14 cellular contexts compared by ENCODE assay signal in the genomic region with DNA sequence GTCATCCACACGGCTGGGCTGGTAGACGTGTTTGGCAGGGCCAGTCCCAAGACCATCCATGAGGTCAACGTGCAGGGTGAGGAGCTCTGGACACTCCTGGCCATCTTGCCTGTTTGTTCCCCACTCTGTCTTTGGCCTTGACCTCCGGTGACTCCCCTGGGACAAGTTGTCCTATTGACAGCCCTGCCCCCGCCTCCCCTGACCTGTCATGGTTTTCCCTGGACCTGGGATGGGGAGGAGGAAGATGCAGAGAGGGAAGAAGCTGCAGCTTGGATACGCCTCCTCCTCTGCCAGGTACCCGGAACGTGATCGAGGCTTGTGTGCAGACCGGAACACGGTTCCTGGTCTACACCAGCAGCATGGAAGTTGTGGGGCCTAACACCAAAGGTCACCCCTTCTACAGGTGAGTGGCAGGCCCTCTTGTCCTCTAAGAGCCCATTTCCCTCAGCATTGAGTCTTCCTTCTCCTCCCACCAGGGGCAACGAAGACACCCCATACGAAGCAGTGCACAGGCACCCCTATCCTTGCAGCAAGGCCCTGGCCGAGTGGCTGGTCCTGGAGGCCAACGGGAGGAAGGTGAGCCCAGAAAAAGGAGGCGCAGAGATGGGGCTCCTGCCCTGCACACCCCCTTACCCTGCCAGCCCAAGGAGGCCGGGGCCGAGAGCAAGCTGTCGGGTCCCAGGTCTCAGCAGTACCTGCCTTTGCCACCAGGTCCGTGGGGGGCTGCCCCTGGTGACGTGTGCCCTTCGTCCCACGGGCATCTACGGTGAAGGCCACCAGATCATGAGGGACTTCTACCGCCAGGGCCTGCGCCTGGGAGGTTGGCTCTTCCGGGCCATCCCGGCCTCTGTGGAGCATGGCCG. TPM values are rescaled to one million over a fixed set of nuclear protein-coding genes. Genes with fewer than 3 reads are reported as not detected.
DNase-seq lines count a peak whose midpoint lies in the region; ATAC-seq and TF ChIP-seq lines count a peak whose summit lies in the region.
"Had no signal": no experiment of that assay in that cellular context is flagged by ENCODE, and none has a peak within 500 bp of the region (broad histone marks: within the 10 kb centered on the region; RNA-seq: fewer than 3 reads in every experiment).

No MANE protein-coding gene starts in this region.

- H3K27me3 Mint-ChIP-seq in HFFc6 (ENCODE audit: insufficient read depth), result peaks cover 17% of the 10 kb centered on the region
- H3K27me3 Mint-ChIP-seq: naive thymus-derived CD4-positive, alpha-beta T cell had no signal

- peak overlapping the region; percentile 61; the same call in 1 of the 2 replicates for H3K27ac Mint-ChIP-seq in HFFc6
- H3K27ac Mint-ChIP-seq: activated T-cell treated with anti-CD3 and anti-CD28 coated beads, Interleukin-2, amount 50 U/mL, for 72 hours; naive thymus-derived CD4-positive, alpha-beta T cell had no signal

- H4K8ac ChIP-seq in neuronal stem cell (ENCODE audit: low read depth, low read length), result peak overlapping the region; percentile 43

- peak overlapping the region in 1 of 2 donors; percentile 61 for H3K4me3 ChIP-seq in duodenal mucosa (ENCODE audit: low read depth in 1 of 2, low read length in 2 of 2)
- H3K4me3 ChIP-seq in neuronal stem cell (ENCODE audit: low read length in 2 of 2), result no peak overlapping the region
- H3K4me3 ChIP-seq in colonic mucosa, result no peak overlapping the region
- H3K4me3 ChIP-seq in effector memory CD4-positive, alpha-beta T cell (ENCODE audit: insufficient read depth, low read depth, low read length, poor library complexity, severe bottlenecking), result no peak overlapping the region

- no peak overlapping the region for H2BK120ac ChIP-seq in neuronal stem cell (ENCODE audit: low read depth, low read length)

- H3K4me2 ChIP-seq in neuronal stem cell (ENCODE audit: insufficient read depth, low read length, poor library complexity, severe bottlenecking), result peak overlapping the region; percentile 18

- peak overlapping the region; percentile 50 for H3K18ac ChIP-seq in neuronal stem cell (ENCODE audit: low read length)

- H2BK12ac ChIP-seq in neuronal stem cell (ENCODE audit: low read length), result peak overlapping the region; percentile 58

- H3K23ac ChIP-seq in neuronal stem cell (ENCODE audit: low read depth, low read length, poor library complexity), result peak overlapping the region; percentile 56

- no peak for DNase-seq in HFFc6
- no peak for DNase-seq in neuronal stem cell (ENCODE audit: low spot score)
- DNase-seq in colonic mucosa, result no peak
- DNase-seq in effector memory CD4-positive, alpha-beta T cell, result no peak
- DNase-seq: activated CD4-positive, alpha-beta T cell treated with anti-CD3 and anti-CD28 coated beads for 4 hours; activated T-cell treated with anti-CD3 and anti-CD28 coated beads, Interleukin-2, amount 50 U/mL, for 72 hours; MV-4-11; naive thymus-derived CD4-positive, alpha-beta T cell; stimulated activated CD4-positive, alpha-beta T cell treated with anti-CD3 and anti-CD28 coated beads, Interleukin-1b, Interleukin-23, amount 100 ng/mL, for 48 hours; stimulated activated CD8-positive, alpha-beta memory T cell treated with anti-CD3 and anti-CD28 coated beads, Interleukin-4, amount 100 ng/mL, for 48 hours had no signal

- H3K9ac ChIP-seq in duodenal mucosa (ENCODE audit: low read depth in 1 of 2, low read length in 2 of 2) (peak overlapping the region; percentile 51 to 68), neuronal stem cell (ENCODE audit: low read depth, low read length, poor library complexity) (no peak overlapping the region), colonic mucosa (ENCODE audit: low read depth in 2 of 2, low read length in 2 of 2) (peak overlapping the region in 1 of 2 donors; percentile 76)

- no peak overlapping the region for H3K4ac ChIP-seq in neuronal stem cell (ENCODE audit: low read length)

- intact Hi-C loops in colonic mucosa (cut with DNase I), result loop anchor here (5.0 to 10.0 kb wide), 3 partner anchors 158 to 881 kb away; no protein-coding TSS in a partner anchor

- H3K36me3 ChIP-seq in duodenal mucosa (ENCODE audit: control insufficient read depth in 1 of 2, insufficient read depth in 2 of 2, low read length in 2 of 2) (peaks cover 7 to 24% of the 10 kb centered on the region in 2 donors), neuronal stem cell (replicated peaks in 1 of 2; ENCODE audit: control insufficient read depth in 2 of 2, insufficient read depth in 2 of 2, low read length in 2 of 2) (peaks cover 21 to 32% of the 10 kb centered on the region in 2 donors), colonic mucosa (no peaks in the 10 kb centered on the region)
- H3K36me3 ChIP-seq in effector memory CD4-positive, alpha-beta T cell (ENCODE audit: control insufficient read depth, insufficient read depth, low read length), result peaks cover 9% of the 10 kb centered on the region

- no peaks in the 10 kb centered on the region for H3K9me3 ChIP-seq in duodenal mucosa (ENCODE audit: control insufficient read depth in 1 of 2, low read length in 2 of 2)
- no peaks in the 10 kb centered on the region for H3K9me3 ChIP-seq in neuronal stem cell (replicated peaks in 1 of 2; ENCODE audit: control insufficient read depth in 2 of 2, insufficient read depth in 1 of 2, low read depth in 1 of 2, low read length in 2 of 2)
- H3K9me3 ChIP-seq in colonic mucosa, result no peaks in the 10 kb centered on the region
- no peaks in the 10 kb centered on the region for H3K9me3 ChIP-seq in effector memory CD4-positive, alpha-beta T cell (ENCODE audit: control insufficient read depth, low read length)
- H3K9me3 ChIP-seq: adrenal gland, tibial nerve had no signal

- H3K14ac ChIP-seq in neuronal stem cell (ENCODE audit: low read length), result no peak overlapping the region

- H3K27ac ChIP-seq in duodenal mucosa (ENCODE audit: low read depth, low read length), result no peak overlapping the region
- no peak overlapping the region for H3K27ac ChIP-seq in neuronal stem cell (replicated peaks; ENCODE audit: low read length)
- no peak overlapping the region for H3K27ac ChIP-seq in colonic mucosa
- H3K27ac ChIP-seq in effector memory CD4-positive, alpha-beta T cell (ENCODE audit: insufficient read depth, low read length, poor library complexity, severe bottlenecking), result no peak overlapping the region

- peak overlapping the region; percentile 11; the same call in 1 of the 2 replicates for H3K4me3 Mint-ChIP-seq in HFFc6

- 0 out of 2 replicates have a peak, but pooled peaks cover 4% of the 10 kb centered on the region for H3K36me3 Mint-ChIP-seq in HFFc6 (ENCODE audit: low read depth)

- ATAC-seq in HG02588 (IDR thresholded peaks at IDR 0.05; ENCODE audit: unreplicated experiment), result no peak
- ATAC-seq: naive thymus-derived CD4-positive, alpha-beta T cell had no signal

- H3K9me3 Mint-ChIP-seq in HFFc6, result no peaks in the 10 kb centered on the region
- H3K9me3 Mint-ChIP-seq: activated T-cell treated with anti-CD3 and anti-CD28 coated beads, Interleukin-2, amount 50 U/mL, for 72 hours; naive thymus-derived CD4-positive, alpha-beta T cell had no signal

- peak overlapping the region; percentile 75 for H4K91ac ChIP-seq in neuronal stem cell (ENCODE audit: low read depth, low read length, poor library complexity)

- peak; percentile 45 for TF ChIP-seq CTCF in HFFc6 (IDR thresholded peaks at IDR 0.05)
- TF ChIP-seq CTCF in colonic mucosa (IDR thresholded peaks at IDR 0.05), result no peak

- peaks cover 2% of the 10 kb centered on the region for H3K79me1 ChIP-seq in neuronal stem cell (ENCODE audit: low read depth, low read length)

- H3K27me3 ChIP-seq in duodenal mucosa (ENCODE audit: control insufficient read depth in 1 of 2, insufficient read depth in 2 of 2, low read length in 2 of 2), result no peaks in the 10 kb centered on the region
- no peaks in the 10 kb centered on the region for H3K27me3 ChIP-seq in neuronal stem cell (ENCODE audit: control insufficient read depth in 3 of 3, insufficient read depth in 3 of 3, low read depth in 1 of 3, low read length in 3 of 3)
- no peaks in the 10 kb centered on the region for H3K27me3 ChIP-seq in colonic mucosa
- no peaks in the 10 kb centered on the region for H3K27me3 ChIP-seq in effector memory CD4-positive, alpha-beta T cell (replicated peaks; ENCODE audit: control insufficient read depth, insufficient read depth, low read length, poor library complexity, severe bottlenecking)
- H3K27me3 ChIP-seq: adrenal gland, tibial nerve had no signal

- H2AK5ac ChIP-seq in neuronal stem cell (ENCODE audit: low read depth, low read length), result peak overlapping the region; percentile 49

- no peak overlapping the region for H2BK15ac ChIP-seq in neuronal stem cell (ENCODE audit: low read length)

- no peak overlapping the region for H2AFZ ChIP-seq in neuronal stem cell (ENCODE audit: low read length)

- no peak overlapping the region for H2BK5ac ChIP-seq in neuronal stem cell (ENCODE audit: low read length)

- peaks cover 9 to 11% of the 10 kb centered on the region in 2 donors for H3K4me1 ChIP-seq in duodenal mucosa (ENCODE audit: control insufficient read depth in 1 of 2, insufficient read depth in 2 of 2, low read length in 2 of 2)
- peaks cover 4 to 5% of the 10 kb centered on the region in 2 donors for H3K4me1 ChIP-seq in neuronal stem cell (ENCODE audit: control insufficient read depth in 2 of 2, insufficient read depth in 1 of 2, low read depth in 1 of 2, low read length in 2 of 2)
- no peaks in the 10 kb centered on the region for H3K4me1 ChIP-seq in colonic mucosa
- H3K4me1 ChIP-seq in effector memory CD4-positive, alpha-beta T cell (ENCODE audit: control insufficient read depth, insufficient read depth, low read length, poor library complexity, severe bottlenecking), result peaks cover 5% of the 10 kb centered on the region

- H3K4me1 Mint-ChIP-seq in HFFc6 (ENCODE audit: low read depth), result peaks cover 21% of the 10 kb centered on the region

- WGBS in neuronal stem cell (ENCODE audit: extremely low coverage in 2 of 2, insufficient read length in 2 of 2, insufficient replicate concordance in 1 of 2), 2 donors, result no CpG with 5 or more reads among the region's 29 CpGs

RNA-seq across cellular contexts. Expression of a gene that starts 1.4 kb away (rescaled TPM):
- 10 to 100 TPM; 15.1 to 24.6 (median 18.6) TPM for total RNA-seq in HFFc6 (2021; fragmentation: NEBNext Ultra II Directional; extraction: Animal tissue kit (Norgen Biotek cat#: 25700))
- 0.73 TPM for polyA plus RNA-seq in neuronal stem cell (2013, experiment 1 of 2)
- 0.64 TPM for polyA plus RNA-seq in neuronal stem cell (2013, experiment 2 of 2)
- total RNA-seq in colonic mucosa, result 10 to 100 TPM; 19.0 to 20.9 TPM

RNA-seq across cellular contexts. Expression of a gene that starts 24.1 kb away (rescaled TPM):
- 1 to 10 TPM; 6.7 to 9.9 (median 7.1) TPM for total RNA-seq in HFFc6 (2021; fragmentation: NEBNext Ultra II Directional; extraction: Animal tissue kit (Norgen Biotek cat#: 25700))
- 11.9 TPM for polyA plus RNA-seq in neuronal stem cell (2013, experiment 1 of 2)
- polyA plus RNA-seq in neuronal stem cell (2013, experiment 2 of 2), result 10.7 TPM
- under 1 TPM; 0.35 to 0.52 TPM for total RNA-seq in colonic mucosa

RNA-seq across cellular contexts. Expression of a gene that starts 28.8 kb away (rescaled TPM):
- total RNA-seq in HFFc6 (2021; fragmentation: NEBNext Ultra II Directional; extraction: Animal tissue kit (Norgen Biotek cat#: 25700)), result 10 to 100 TPM; 13.4 to 15.8 (median 14.4) TPM
- polyA plus RNA-seq in neuronal stem cell (2013, experiment 1 of 2), result 16.0 TPM
- polyA plus RNA-seq in neuronal stem cell (2013, experiment 2 of 2), result 15.3 TPM
- total RNA-seq in colonic mucosa, result 10 to 100 TPM; 11.6 to 15.9 TPM

RNA-seq across cellular contexts. Expression of a gene that starts 37.5 kb away (rescaled TPM):
- total RNA-seq in HFFc6 (2021; fragmentation: NEBNext Ultra II Directional; extraction: Animal tissue kit (Norgen Biotek cat#: 25700)), result 10 to 100 TPM; 15.2 to 26.2 (median 18.4) TPM
- 16.7 TPM for polyA plus RNA-seq in neuronal stem cell (2013, experiment 1 of 2)
- polyA plus RNA-seq in neuronal stem cell (2013, experiment 2 of 2), result 16.5 TPM
- total RNA-seq in colonic mucosa, result 10 to 100 TPM; 14.3 to 22.1 TPM

RNA-seq across cellular contexts. Expression of a gene that starts 47.0 kb away (rescaled TPM):
- total RNA-seq in HFFc6 (2021; fragmentation: NEBNext Ultra II Directional; extraction: Animal tissue kit (Norgen Biotek cat#: 25700)), result 10 to 100 TPM; 56.3 to 71.2 (median 64.2) TPM
- 28.2 TPM for polyA plus RNA-seq in neuronal stem cell (2013, experiment 1 of 2)
- polyA plus RNA-seq in neuronal stem cell (2013, experiment 2 of 2), result 26.9 TPM
- total RNA-seq in colonic mucosa, result 10 to 100 TPM; 70.8 to 71.4 TPM

Comparison
In these comparisons a context has a peak if more than half of its experiments do, and no peak if none do; other contexts are left out.
1. RNA of a gene that starts 24.1 kb away (total RNA-seq): 6.7 to 9.9 TPM in HFFc6; 0.35 to 0.52 TPM in colonic mucosa; every median in the first group is over 4 times any median in the second.